In genomic region chr2:10918661-10919414, GRCh38 we compare ENCODE assay signal across 14 cellular contexts. TPM values are rescaled to one million over a fixed set of nuclear protein-coding genes. Genes with fewer than 3 reads are reported as not detected.
DNase-seq lines count a peak whose midpoint lies in the region; ATAC-seq and TF ChIP-seq lines count a peak whose summit lies in the region.
"Had no signal": no experiment of that assay in that cellular context is flagged by ENCODE, and none has a peak within 500 bp of the region (broad histone marks: within the 10 kb centered on the region; RNA-seq: fewer than 3 reads in every experiment).

No MANE protein-coding gene starts in this region.

- DNase-seq in AG04450 (ENCODE audit: low read depth, low spot score) (no peak), DMS79 (lab: John Stamatoyannopoulos, UW) (peak; percentile 37), left colon (peak in 1 of 2 donors; percentile 52), HuH-7 (ENCODE audit: low spot score) (no peak)
- no peak for DNase-seq in stimulated activated CD8-positive, alpha-beta memory T cell treated with anti-CD3 and anti-CD28 coated beads, Interleukin-4, amount 100 ng/mL, for 48 hours
- no peak for DNase-seq in CD8-positive, alpha-beta T cell
- DNase-seq: activated CD4-positive, CD25-positive, alpha-beta regulatory T cell treated with anti-CD3 and anti-CD28 coated beads, Interleukin-2, amount 50 U/mL, for 72 hours; activated T-cell treated with anti-CD3 and anti-CD28 coated beads for 4 hours; Karpas-422; kidney glomerular epithelial cell; natural killer cell had no signal

- TF ChIP-seq CTCF in AG04450 (IDR thresholded peaks at IDR 0.05; ENCODE audit: low read depth, low read length) (no peak), brain (conservative IDR thresholded peaks at IDR 0.05) (no peak)
- TF ChIP-seq CTCF in CD8-positive, alpha-beta T cell (IDR thresholded peaks at IDR 0.05): no peak

- CTCF ChIA-PET in AG04450 (lab: Charles Lee): interaction anchor here (1.0 kb wide), 1 partner anchor 86 kb away, joined by 4 read pairs; no protein-coding TSS in a partner anchor
- CTCF ChIA-PET in CD8-positive, alpha-beta T cell (lab: Charles Lee): no interaction called here

- H3K4me3 ChIP-seq in AG04450 (ENCODE audit: low read depth, low read length): no peak overlapping the region
- H3K4me3 ChIP-seq in CD8-positive, alpha-beta T cell (ENCODE audit: low read depth, low read length): no peak overlapping the region
- H3K4me3 ChIP-seq: skin epidermis had no signal

- intact Hi-C loops in left colon (cut with DNase I, micrococcal nuclease): loop anchor here in 1 of 2 donors (10.0 kb wide), 1 partner anchor 84 kb away; no protein-coding TSS in a partner anchor
- intact Hi-C loops in CD8-positive, alpha-beta T cell (cut with DNase I, micrococcal nuclease): no loop called here

- H3K27me3 ChIP-seq in AG04450 (ENCODE audit: control insufficient read depth, insufficient read depth, low read length): peaks cover 3% of the 10 kb centered on the region
- H3K27me3 ChIP-seq in CD8-positive, alpha-beta T cell (ENCODE audit: insufficient read depth, low read length): no peaks in the 10 kb centered on the region

- H3K36me3 Mint-ChIP-seq in brain: peaks cover 9% of the 10 kb centered on the region
- H3K36me3 Mint-ChIP-seq in CD8-positive, alpha-beta T cell: no peaks in the 10 kb centered on the region
- H3K36me3 Mint-ChIP-seq: natural killer cell had no signal

- peaks cover 7% of the 10 kb centered on the region; the same call in 1 of the 2 replicates for H3K9me3 ChIP-seq in AG04450 (ENCODE audit: control insufficient read depth, insufficient read depth, low read length)
- no peaks in the 10 kb centered on the region for H3K9me3 ChIP-seq in CD8-positive, alpha-beta T cell (ENCODE audit: low read length)

- no peaks in the 10 kb centered on the region for H3K36me3 ChIP-seq in CD8-positive, alpha-beta T cell (ENCODE audit: insufficient read depth, low read length)

- H3K27ac ChIP-seq in AG04450 (ENCODE audit: low read depth, low read length): peak overlapping the region; percentile 21
- no peak overlapping the region for H3K27ac ChIP-seq in CD8-positive, alpha-beta T cell (ENCODE audit: low read depth, low read length)
- H3K27ac ChIP-seq: skin epidermis had no signal

- peak overlapping the region in 3 of 5 experiments; percentile 62 to 79 (median 77) for H3K27ac Mint-ChIP-seq in brain
- H3K27ac Mint-ChIP-seq in CD8-positive, alpha-beta T cell: no peak overlapping the region
- H3K27ac Mint-ChIP-seq: natural killer cell had no signal

- ATAC-seq in left colon (peak; percentile 52), GM19397 (IDR thresholded peaks at IDR 0.05; ENCODE audit: unreplicated experiment) (no peak)
- no peak for ATAC-seq in CD8-positive, alpha-beta T cell
- ATAC-seq: natural killer cell had no signal

- no peaks in the 10 kb centered on the region for H3K4me1 ChIP-seq in CD8-positive, alpha-beta T cell (ENCODE audit: insufficient read depth, low read length)

- no peaks in the 10 kb centered on the region for H3K9me3 Mint-ChIP-seq in brain
- no peaks in the 10 kb centered on the region for H3K9me3 Mint-ChIP-seq in CD8-positive, alpha-beta T cell
- H3K9me3 Mint-ChIP-seq: natural killer cell had no signal

- POLR2A ChIA-PET in AG04450 (lab: Yijun Ruan, JAX): no interaction called here
- POLR2A ChIA-PET in CD8-positive, alpha-beta T cell (lab: Charles Lee): no interaction called here

- no peak overlapping the region for H3K4me3 Mint-ChIP-seq in brain
- no peak overlapping the region for H3K4me3 Mint-ChIP-seq in CD8-positive, alpha-beta T cell
- H3K4me3 Mint-ChIP-seq: natural killer cell had no signal

- H3K27me3 Mint-ChIP-seq in brain: peaks cover 4% of the 10 kb centered on the region
- H3K27me3 Mint-ChIP-seq in CD8-positive, alpha-beta T cell (ENCODE audit: low read depth): peaks cover 11% of the 10 kb centered on the region

- peaks cover 55% of the 10 kb centered on the region for H3K4me1 Mint-ChIP-seq in brain
- H3K4me1 Mint-ChIP-seq in CD8-positive, alpha-beta T cell (ENCODE audit: low read depth): no peaks in the 10 kb centered on the region
- H3K4me1 Mint-ChIP-seq: natural killer cell had no signal

RNA-seq across cellular contexts. Expression of gene KCNF1, which starts 7.1 kb away (rescaled TPM):
- polyA plus RNA-seq in AG04450 (2011; rRNA removed): 1.0 and 1.1 TPM in 2 replicates
- 1.7 TPM in 2 replicates for polyA minus RNA-seq in AG04450 (2011; rRNA and poly(A)+ RNA removed)
- 18.1 TPM for polyA plus RNA-seq in brain (ENCODE audit: insufficient read depth, low read depth, low replicate concordance)
- 1 to 10 TPM in 1 of 2 donors, under 1 TPM in 1; 0.43 to 1.1 TPM for total RNA-seq in left colon
- not detected for total RNA-seq in CD8-positive, alpha-beta T cell
- total RNA-seq: natural killer cell had no signal
